In genomic region chr1:119660253-119661078, GRCh38 we compare ENCODE assay signal across 14 cellular contexts. TPM values are rescaled to one million over a fixed set of nuclear protein-coding genes. Genes with fewer than 3 reads are reported as not detected.
DNase-seq lines count a peak whose midpoint lies in the region; ATAC-seq and TF ChIP-seq lines count a peak whose summit lies in the region.
"Had no signal": no experiment of that assay in that cellular context is flagged by ENCODE, and none has a peak within 500 bp of the region (broad histone marks: within the 10 kb centered on the region; RNA-seq: fewer than 3 reads in every experiment).

No MANE protein-coding gene starts in this region.

- H3K4me3 ChIP-seq in breast epithelium = no peak overlapping the region
- H3K4me3 ChIP-seq in body of pancreas = no peak overlapping the region
- no peak overlapping the region for H3K4me3 ChIP-seq in transverse colon
- no peak overlapping the region for H3K4me3 ChIP-seq in tibial artery
- H3K4me3 ChIP-seq: A549, gastrocnemius medialis had no signal

- H3K27me3 ChIP-seq in breast epithelium (no peaks in the 10 kb centered on the region), body of pancreas (no peaks in the 10 kb centered on the region), transverse colon (no peaks in the 10 kb centered on the region), tibial artery (no peaks in the 10 kb centered on the region)
- H3K27me3 ChIP-seq: gastrocnemius medialis had no signal

- no peaks in the 10 kb centered on the region for H3K36me3 Mint-ChIP-seq in MCF 10A (ENCODE audit: insufficient read depth, unreplicated experiment)

- no TSS peak for BruUV-seq in MCF 10A (replicated peaks; lab: Mats Ljungman, UMichigan)

- H3K4me3 Mint-ChIP-seq in MCF 10A (ENCODE audit: unreplicated experiment) = no peak overlapping the region

- H3K4me1 Mint-ChIP-seq in MCF 10A (ENCODE audit: insufficient read depth, unreplicated experiment) = peaks cover 6% of the 10 kb centered on the region

- H3K36me3 ChIP-seq in breast epithelium = no peaks in the 10 kb centered on the region
- H3K36me3 ChIP-seq in body of pancreas (replicated peaks in 1 of 2; ENCODE audit: insufficient read depth in 1 of 2, low read depth in 2 of 2) = no peaks in the 10 kb centered on the region
- H3K36me3 ChIP-seq in transverse colon = no peaks in the 10 kb centered on the region
- H3K36me3 ChIP-seq in tibial artery = no peaks in the 10 kb centered on the region
- H3K36me3 ChIP-seq: gastrocnemius medialis had no signal

- 16 to 20% methylated on average over 5 of the region's 5 CpGs for WGBS in body of pancreas, 2 donors
- WGBS in transverse colon (ENCODE audit: low coverage in 1 of 2), 2 donors = 36 to 48% methylated on average over 5 of the region's 5 CpGs

- no peak for TF ChIP-seq EP300 in transverse colon (IDR thresholded peaks at IDR 0.05; ENCODE audit: low read depth)

- no peak overlapping the region for H3K27ac Mint-ChIP-seq in MCF 10A (ENCODE audit: low read depth, unreplicated experiment)

- H3K27ac ChIP-seq in breast epithelium = peak overlapping the region; percentile 76 to 83
- peak overlapping the region; percentile 51 to 75 (median 68) for H3K27ac ChIP-seq in body of pancreas
- H3K27ac ChIP-seq in transverse colon = peak overlapping the region in 3 of 4 donors; percentile 56 to 72 (median 66)
- no peak overlapping the region for H3K27ac ChIP-seq in tibial artery
- H3K27ac ChIP-seq: A549, gastrocnemius medialis, RWPE1 had no signal

- intact Hi-C loops in breast epithelium (cut with DNase I; ENCODE audit: low total_unique reads) (no loop called here), MCF 10A (cut with micrococcal nuclease) (no loop called here), body of pancreas (cut with DNase I) (no loop called here), transverse colon (cut with DNase I; ENCODE audit: low total_unique reads) (no loop called here), tibial artery (cut with DNase I; ENCODE audit: low total_unique reads) (no loop called here)

- no peak for TF ChIP-seq CTCF in breast epithelium (IDR thresholded peaks at IDR 0.05)
- no peak for TF ChIP-seq CTCF in MCF 10A (IDR thresholded peaks at IDR 0.05; ENCODE audit: unreplicated experiment)
- TF ChIP-seq CTCF in body of pancreas (IDR thresholded peaks at IDR 0.05) = no peak
- TF ChIP-seq CTCF in transverse colon (IDR thresholded peaks at IDR 0.05) = no peak
- no peak for TF ChIP-seq CTCF in tibial artery (IDR thresholded peaks at IDR 0.05)

- H3K9me3 ChIP-seq in breast epithelium (no peaks in the 10 kb centered on the region), body of pancreas (peaks cover 0 to 4% (median 0%) of the 10 kb centered on the region in 3 donors), transverse colon (no peaks in the 10 kb centered on the region), tibial artery (no peaks in the 10 kb centered on the region)
- H3K9me3 ChIP-seq: A549, gastrocnemius medialis had no signal

- DNase-seq in breast epithelium (ENCODE audit: low spot score in 2 of 2) (no peak), MCF 10A (ENCODE audit: unreplicated experiment) (no peak), body of pancreas (no peak), transverse colon (no peak), GOT3 (lab: John Stamatoyannopoulos, UW) (no peak), tibial artery (no peak)
- DNase-seq: activated gamma-delta T cell treated with Interleukin-2 at 50 U/mL for 16 hours, gastrocnemius medialis, midbrain, NCI-H1105 treated with DMSO at 0.1 percent for 48 hours had no signal

- peaks cover 11% of the 10 kb centered on the region for H3K27me3 Mint-ChIP-seq in MCF 10A (ENCODE audit: insufficient read depth, unreplicated experiment)

- H3K4me1 ChIP-seq in breast epithelium (no peaks in the 10 kb centered on the region), body of pancreas (peaks cover 23% of the 10 kb centered on the region), transverse colon (peaks cover 8 to 38% (median 27%) of the 10 kb centered on the region in 4 donors), tibial artery (no peaks in the 10 kb centered on the region)
- H3K4me1 ChIP-seq: A549 had no signal

- ATAC-seq in HG03066 (IDR thresholded peaks at IDR 0.05; ENCODE audit: low read depth, unreplicated experiment) = peak; percentile 47
- ATAC-seq in body of pancreas = peak; percentile 78
- ATAC-seq in GM21390 (IDR thresholded peaks at IDR 0.05; ENCODE audit: unreplicated experiment) = no peak
- ATAC-seq: A549, gastrocnemius medialis had no signal

- TF ChIP-seq POLR2A in breast epithelium (IDR thresholded peaks at IDR 0.05) (no peak), body of pancreas (IDR thresholded peaks at IDR 0.05) (no peak), transverse colon (IDR thresholded peaks at IDR 0.05) (no peak)

- POLR2A ChIA-PET in MCF 10A (lab: Yijun Ruan, JAX) = interaction anchor here (1.1 to 1.6 kb wide), 2 partner anchors 9 to 12 kb away, joined by 5 to 6 read pairs; partner anchors contain the start of gene ZNF697

- in situ Hi-C loops in transverse colon (cut with MboI; ENCODE audit: low pct_ligation_motif_present in 1 of 4, low pct_unique_long_range_greater_than_20kb in 1 of 4, low sequenced_read_pairs in 3 of 4) = loop anchor here in 2 of 4 donors (10.0 kb wide), 1 partner anchor 46 kb away; no protein-coding TSS in a partner anchor

- CTCF ChIA-PET in MCF 10A (lab: Yijun Ruan, JAX) = interaction anchor here (0.6 to 5.9 kb wide), 10 partner anchors 11 to 1235 kb away, joined by 3 to 99 read pairs (median 3); partner anchors contain the start of gene ZNF697

- no peaks in the 10 kb centered on the region for H3K9me3 Mint-ChIP-seq in MCF 10A (ENCODE audit: unreplicated experiment)

RNA-seq across cellular contexts. Expression of gene ZNF697, which starts 12.4 kb away (rescaled TPM):
- total RNA-seq in breast epithelium = 1 to 10 TPM; 4.2 to 9.5 (median 7.0) TPM
- 12.2 and 13.2 TPM in 2 replicates for total RNA-seq in MCF 10A (2022)
- total RNA-seq in body of pancreas = 1 to 10 TPM; 4.9 to 8.6 TPM
- 1 to 10 TPM in 3 of 4 donors, under 1 TPM in 1; 1.00 to 5.6 (median 2.9) TPM for total RNA-seq in transverse colon

RNA-seq across cellular contexts. Expression of gene PHGDH, which starts 51.3 kb away (rescaled TPM):
- total RNA-seq in breast epithelium (10 to 100 TPM in 2 of 3 donors, 1 to 10 TPM in 1; 6.1 to 54.7 (median 17.7) TPM), MCF 10A (2022) (165 and 198 TPM in 2 replicates), body of pancreas (100 to 1,000 TPM in 1 of 2 donors, 10 to 100 TPM in 1; 75.5 to 101 TPM), transverse colon (10 to 100 TPM in 1 of 4 donors, 1 to 10 TPM in 3; 4.2 to 11.9 (median 8.1) TPM)

Comparison
In these comparisons a context has a peak if more than half of its experiments do, and no peak if none do; other contexts are left out.
1. H3K27ac ChIP-seq: peak in breast epithelium (2 of 2), body of pancreas (4 of 4) and transverse colon (3 of 4); none in tibial artery (0 of 2).